Comparison of ENCODE assay signal across 10 cellular contexts in the genomic region with DNA sequence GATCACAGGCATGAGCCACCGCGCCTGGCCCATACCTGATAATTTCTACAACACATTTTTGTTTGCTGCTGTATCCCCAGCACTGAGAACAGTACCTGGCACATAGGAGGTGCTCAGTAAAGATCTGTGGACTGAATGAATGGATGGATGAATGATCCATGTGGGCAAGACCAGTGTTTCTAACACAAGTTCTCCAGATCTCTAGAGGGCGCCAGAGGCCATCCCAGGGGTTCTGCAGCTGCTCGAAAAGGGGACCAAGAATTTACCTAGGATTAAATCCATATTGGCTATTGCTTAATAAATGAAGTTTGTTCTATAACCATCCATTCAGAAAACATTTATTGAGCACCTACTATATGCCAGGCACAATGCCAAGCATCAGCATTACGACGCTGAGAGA.
A peak's percentile ranks its signal among the peaks of the same experiment; 100 is the strongest.
DNase-seq lines count a peak whose midpoint lies in the region; ATAC-seq, FAIRE-seq and TF ChIP-seq lines count a peak whose summit lies in the region.
"Had no signal": no experiment of that assay in that cellular context is flagged by ENCODE, and none has a peak within 500 bp of the region (broad histone marks: within the 10 kb centered on the region; RNA-seq: fewer than 3 reads in every experiment).

No MANE protein-coding gene starts in this region.

- no peak for FAIRE-seq in small intestine (lab: Jason Lieb, UNC)

- peaks cover 0 to 2% of the 10 kb centered on the region in 2 donors for H3K27me3 ChIP-seq in small intestine (ENCODE audit: control insufficient read depth in 2 of 2, insufficient read depth in 2 of 2, low read length in 2 of 2)

- H3K36me3 ChIP-seq in OCI-LY7 (ENCODE audit: insufficient read depth, low read length) (no peaks in the 10 kb centered on the region), small intestine (ENCODE audit: control insufficient read depth in 2 of 2, insufficient read depth in 2 of 2, low read length in 2 of 2) (no peaks in the 10 kb centered on the region)

- H3K4me1 ChIP-seq in OCI-LY7 (ENCODE audit: insufficient read depth, low read length, poor library complexity, severe bottlenecking) (no peaks in the 10 kb centered on the region), small intestine (ENCODE audit: control insufficient read depth in 2 of 2, insufficient read depth in 1 of 2, low read depth in 1 of 2, low read length in 1 of 2) (no peaks in the 10 kb centered on the region)

- no peak overlapping the region for H3K4me2 ChIP-seq in OCI-LY7 (ENCODE audit: low read length)

- H3K36me3 Mint-ChIP-seq in mesothelial cell of epicardium: no peaks in the 10 kb centered on the region
- H3K36me3 Mint-ChIP-seq: CD4-positive, CD25-positive, alpha-beta regulatory T cell; naive B cell had no signal

- H3K27ac ChIP-seq in OCI-LY7 (ENCODE audit: low read depth, low read length, poor library complexity, severe bottlenecking): no peak overlapping the region
- H3K27ac ChIP-seq in small intestine (ENCODE audit: low read depth in 1 of 2, low read length in 1 of 2): no peak overlapping the region

- H3K27me3 Mint-ChIP-seq in mesothelial cell of epicardium (ENCODE audit: low read depth): peaks cover 45% of the 10 kb centered on the region
- H3K27me3 Mint-ChIP-seq: CD4-positive, CD25-positive, alpha-beta regulatory T cell had no signal

- no TSS peak for BruUV-seq in OCI-LY7 (replicated peaks; lab: Mats Ljungman, UMichigan)

- H3K9me2 ChIP-seq in OCI-LY7 (ENCODE audit: insufficient read depth, low read length): no peaks in the 10 kb centered on the region

- TF ChIP-seq RAD21 in Ishikawa (IDR thresholded peaks at IDR 0.05; ENCODE audit: low read depth): peak; percentile 61

- POLR2A ChIA-PET in OCI-LY7 (lab: Charles Lee): interaction anchor here (0.6 kb wide), 1 partner anchor 178 kb away, joined by 3 read pairs; no protein-coding TSS in a partner anchor

- ATAC-seq in HG03108 (IDR thresholded peaks at IDR 0.05; ENCODE audit: unreplicated experiment): no peak

- no peaks in the 10 kb centered on the region for H3K9me3 ChIP-seq in OCI-LY7 (ENCODE audit: low read length)
- no peaks in the 10 kb centered on the region for H3K9me3 ChIP-seq in small intestine (ENCODE audit: control insufficient read depth, low read depth)

- H3K4me3 ChIP-seq in OCI-LY7 (ENCODE audit: low read depth, low read length, poor library complexity, severe bottlenecking) (no peak overlapping the region), fibroblast of pulmonary artery (replicated peaks; ENCODE audit: low read depth, low read length) (no peak overlapping the region), small intestine (ENCODE audit: low read depth in 1 of 2, low read length in 2 of 2) (no peak overlapping the region)

- TF ChIP-seq CTCF in OCI-LY7 (conservative IDR thresholded peaks at IDR 0.05; ENCODE audit: low read length): peak; percentile 85
- peak; percentile 49 for TF ChIP-seq CTCF in fibroblast of pulmonary artery (IDR thresholded peaks at IDR 0.05; ENCODE audit: low read length, missing control alignments)
- TF ChIP-seq CTCF in mesothelial cell of epicardium (IDR thresholded peaks at IDR 0.05; ENCODE audit: unreplicated experiment): no peak

- H3K4me3 Mint-ChIP-seq in mesothelial cell of epicardium: no peak overlapping the region
- H3K4me3 Mint-ChIP-seq: naive B cell had no signal

- no peak overlapping the region for H2AFZ ChIP-seq in OCI-LY7 (ENCODE audit: low read length)

- no peak for TF ChIP-seq EP300 in Ishikawa (IDR thresholded peaks at IDR 0.05; ENCODE audit: borderline replicate concordance)

- no peaks in the 10 kb centered on the region for H4K20me1 ChIP-seq in OCI-LY7 (ENCODE audit: insufficient read depth, low read length)

- 10 to 19% (median 13%) methylated on average over 6 of the region's 6 CpGs for WGBS in small intestine, 3 donors

- no peaks in the 10 kb centered on the region for H3K79me2 ChIP-seq in OCI-LY7 (ENCODE audit: insufficient read depth, low read depth, low read length)

- no peaks in the 10 kb centered on the region for H3K4me1 Mint-ChIP-seq in mesothelial cell of epicardium
- H3K4me1 Mint-ChIP-seq: CD4-positive, CD25-positive, alpha-beta regulatory T cell; naive B cell had no signal

- no peaks in the 10 kb centered on the region for H3K9me3 Mint-ChIP-seq in mesothelial cell of epicardium
- H3K9me3 Mint-ChIP-seq: CD4-positive, CD25-positive, alpha-beta regulatory T cell had no signal

- CTCF ChIA-PET in OCI-LY7 (lab: Charles Lee; ENCODE audit: unreplicated experiment): no interaction called here

- no peak overlapping the region for H3K27ac Mint-ChIP-seq in mesothelial cell of epicardium
- H3K27ac Mint-ChIP-seq: naive B cell had no signal

- intact Hi-C loops in OCI-LY7 (cut with micrococcal nuclease; ENCODE audit: unreplicated experiment): loop anchor here (1.0 to 5.0 kb wide), 4 partner anchors 177 to 654 kb away; no protein-coding TSS in a partner anchor

- DNase-seq in NCI-H510A treated with DMSO at 0.1 percent for 48 hours (lab: John Stamatoyannopoulos, UW) (peak; percentile 67), NCI-H510A (lab: John Stamatoyannopoulos, UW) (no peak), OCI-LY7 (ENCODE audit: low spot score) (peak; percentile 61), fibroblast of pulmonary artery (ENCODE audit: low read depth) (peak; percentile 26), small intestine (peak; percentile 15), mesothelial cell of epicardium (ENCODE audit: low spot score in 2 of 2, unreplicated experiment in 2 of 2) (no peak)
- DNase-seq: naive B cell had no signal

TF ChIP-seq in Ishikawa, 13 proteins besides CTCF, POLR2A, EP300 and RAD21:
- no peak for TF ChIP-seq CREB1 (IDR thresholded peaks at IDR 0.05; ENCODE audit: low read depth)
- no peak for TF ChIP-seq TAF1 (IDR thresholded peaks at IDR 0.05; ENCODE audit: low read depth)
- no peak for TF ChIP-seq TCF12 (IDR thresholded peaks at IDR 0.05; ENCODE audit: low read depth)
- TF ChIP-seq, protein P1, sequence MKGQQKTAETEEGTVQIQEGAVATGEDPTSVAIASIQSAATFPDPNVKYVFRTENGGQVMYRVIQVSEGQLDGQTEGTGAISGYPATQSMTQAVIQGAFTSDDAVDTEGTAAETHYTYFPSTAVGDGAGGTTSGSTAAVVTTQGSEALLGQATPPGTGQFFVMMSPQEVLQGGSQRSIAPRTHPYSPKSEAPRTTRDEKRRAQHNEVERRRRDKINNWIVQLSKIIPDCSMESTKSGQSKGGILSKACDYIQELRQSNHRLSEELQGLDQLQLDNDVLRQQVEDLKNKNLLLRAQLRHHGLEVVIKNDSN (IDR thresholded peaks at IDR 0.05): no peak
- TF ChIP-seq NFIC (IDR thresholded peaks at IDR 0.05): no peak
- TF ChIP-seq, protein P2, sequence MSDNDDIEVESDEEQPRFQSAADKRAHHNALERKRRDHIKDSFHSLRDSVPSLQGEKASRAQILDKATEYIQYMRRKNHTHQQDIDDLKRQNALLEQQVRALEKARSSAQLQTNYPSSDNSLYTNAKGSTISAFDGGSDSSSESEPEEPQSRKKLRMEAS (IDR thresholded peaks at IDR 0.05): no peak
- no peak for TF ChIP-seq CEBPB (IDR thresholded peaks at IDR 0.05)
- no peak for TF ChIP-seq YY1 (IDR thresholded peaks at IDR 0.05; ENCODE audit: low read depth)

Comparison
In these comparisons a context has a peak if more than half of its experiments do, and no peak if none do; other contexts are left out.
1. DNase-seq: peak in NCI-H510A treated with DMSO at 0.1 percent for 48 hours (single experiment), OCI-LY7 (single experiment), fibroblast of pulmonary artery (single experiment) and small intestine (single experiment); none in NCI-H510A (single experiment) and mesothelial cell of epicardium (0 of 2).